8 cellular contexts compared by ENCODE assay signal in genomic region chr10:104254493-104255243, GRCh38. TPM values are rescaled to one million over a fixed set of nuclear protein-coding genes. Genes with fewer than 3 reads are reported as not detected.
DNase-seq lines count a peak whose midpoint lies in the region; ATAC-seq and TF ChIP-seq lines count a peak whose summit lies in the region.

Gene GSTO1, plus strand, starts transcription at chr10:104254892. Its CDS starts 37 bp downstream, at chr10:104254929.

- CTCF ChIA-PET in CD4-positive, alpha-beta memory T cell (lab: Charles Lee; ENCODE audit: partially characterized antibody), result interaction anchor here (1.0 to 6.3 kb wide), 13 partner anchors 8 to 134 kb away, joined by 3 to 73 read pairs (median 4); partner anchors contain the start of genes CFAP43, GSTO2 and ITPRIP

- H3K4me1 ChIP-seq in CD4-positive, alpha-beta memory T cell (ENCODE audit: insufficient read depth, low read length), result peaks cover 46% of the 10 kb centered on the region
- peaks cover 51% of the 10 kb centered on the region for H3K4me1 ChIP-seq in vagina

- H3K27me3 Mint-ChIP-seq in CD4-positive, alpha-beta memory T cell, result peaks cover 0 to 2% of the 10 kb centered on the region in 2 donors
- peaks cover 12% of the 10 kb centered on the region for H3K27me3 Mint-ChIP-seq in activated naive CD8-positive, alpha-beta T cell treated with anti-CD3 and anti-CD28 coated beads for 36 hours

- TF ChIP-seq CTCF in vagina (IDR thresholded peaks at IDR 0.05), result no peak

- no peaks in the 10 kb centered on the region for H3K9me3 Mint-ChIP-seq in CD4-positive, alpha-beta memory T cell
- peaks cover 5% of the 10 kb centered on the region for H3K9me3 Mint-ChIP-seq in activated naive CD8-positive, alpha-beta T cell treated with anti-CD3 and anti-CD28 coated beads for 36 hours

- POLR2A ChIA-PET in CD4-positive, alpha-beta memory T cell (lab: Charles Lee; ENCODE audit: partially characterized antibody), result interaction anchor here (0.6 to 3.3 kb wide), 11 partner anchors 9 to 334 kb away, joined by 3 to 59 read pairs (median 11); partner anchors contain the start of genes CFAP43, GSTO2, ITPRIP and SFR1

- no peaks in the 10 kb centered on the region for H3K27me3 ChIP-seq in CD4-positive, alpha-beta memory T cell (ENCODE audit: insufficient read depth, low read length)
- no peaks in the 10 kb centered on the region for H3K27me3 ChIP-seq in vagina

- no peaks in the 10 kb centered on the region for H3K9me3 ChIP-seq in CD4-positive, alpha-beta memory T cell (ENCODE audit: control insufficient read depth in 1 of 2, low read length in 2 of 2)
- H3K9me3 ChIP-seq in vagina, result no peaks in the 10 kb centered on the region

- peak; percentile 73 for ATAC-seq in GM19438 (IDR thresholded peaks at IDR 0.05; ENCODE audit: low read depth, unreplicated experiment)
- peak; percentile 91 for ATAC-seq in SK-N-SH treated with all-trans-retinoic acid at 6 μM for 48 hours

- H3K27ac Mint-ChIP-seq in CD4-positive, alpha-beta memory T cell, result peak within 1 kb of the TSS; percentile 82 to 98 (median 96)
- H3K27ac Mint-ChIP-seq in activated naive CD8-positive, alpha-beta T cell treated with anti-CD3 and anti-CD28 coated beads for 36 hours, result peak within 1 kb of the TSS; percentile 91

- peaks cover 6% of the 10 kb centered on the region for H3K36me3 ChIP-seq in CD4-positive, alpha-beta memory T cell (ENCODE audit: insufficient read depth, low read length)
- peaks cover 0 to 22% of the 10 kb centered on the region in 2 donors for H3K36me3 ChIP-seq in vagina

- H3K36me3 Mint-ChIP-seq in CD4-positive, alpha-beta memory T cell, result peaks cover 8 to 28% of the 10 kb centered on the region in 2 donors
- H3K36me3 Mint-ChIP-seq in activated naive CD8-positive, alpha-beta T cell treated with anti-CD3 and anti-CD28 coated beads for 36 hours, result peaks cover 37% of the 10 kb centered on the region

- H3K4me3 ChIP-seq in CD4-positive, alpha-beta memory T cell (ENCODE audit: low read length in 2 of 2), result peak within 1 kb of the TSS; percentile 45 to 56
- peak within 1 kb of the TSS; percentile 97 to 98 for H3K4me3 ChIP-seq in vagina

- peak in 4 of 5 donors; percentile 22 to 62 (median 31) for DNase-seq in CD4-positive, alpha-beta memory T cell
- DNase-seq in HK-2 (ENCODE audit: unreplicated experiment) (peak; percentile 83), glomerular visceral epithelial cell (ENCODE audit: extremely low spot score) (peak; percentile 82), nucleus accumbens (lab: John Stamatoyannopoulos, UW) (peak in 53 of 56 donors; percentile 20 to 82 (median 60)), vagina (ENCODE audit: extremely low spot score in 2 of 2) (peak in 1 of 2 donors; percentile 89)
- peak; percentile 53 for DNase-seq in activated naive CD8-positive, alpha-beta T cell treated with anti-CD3 and anti-CD28 coated beads for 36 hours

- peak within 1 kb of the TSS; percentile 84 to 99 (median 98) for H3K4me3 Mint-ChIP-seq in CD4-positive, alpha-beta memory T cell
- H3K4me3 Mint-ChIP-seq in activated naive CD8-positive, alpha-beta T cell treated with anti-CD3 and anti-CD28 coated beads for 36 hours, result peak within 1 kb of the TSS; percentile 86

- intact Hi-C loops in CD4-positive, alpha-beta memory T cell (cut with micrococcal nuclease), result loop anchor here (1.0 kb wide), 1 partner anchor 22 kb away; the partner anchor contains the start of gene CFAP43
- intact Hi-C loops in vagina (cut with DNase I), result no loop called here

- H3K27ac ChIP-seq in CD4-positive, alpha-beta memory T cell (ENCODE audit: low read depth, low read length), result peak within 1 kb of the TSS; percentile 75
- peak within 1 kb of the TSS; percentile 98 for H3K27ac ChIP-seq in vagina

- H3K4me1 Mint-ChIP-seq in CD4-positive, alpha-beta memory T cell, result peaks cover 36 to 54% (median 44%) of the 10 kb centered on the region in 4 donors
- H3K4me1 Mint-ChIP-seq in activated naive CD8-positive, alpha-beta T cell treated with anti-CD3 and anti-CD28 coated beads for 36 hours, result peaks cover 45% of the 10 kb centered on the region

- TF ChIP-seq POLR2A in vagina (IDR thresholded peaks at IDR 0.05), result peak in 1 of 2 donors; percentile 87

TF ChIP-seq in SK-N-SH treated with all-trans-retinoic acid at 6 μM for 48 hours, 23 proteins besides CTCF, POLR2A, EP300 and RAD21:
- no peak for TF ChIP-seq CSDC2 (CRISPR knock-in tag; IDR thresholded peaks at IDR 0.05)

RNA-seq across cellular contexts. Expression of gene GSTO1, which starts in this region (rescaled TPM):
- total RNA-seq in CD4-positive, alpha-beta memory T cell, result 10 to 100 TPM; 52.8 to 54.7 TPM
- 100 to 1,000 TPM; 154 to 207 TPM for polyA plus RNA-seq in CD4-positive, alpha-beta memory T cell
- 100 to 1,000 TPM; 148 to 153 TPM for total RNA-seq in activated naive CD8-positive, alpha-beta T cell treated with anti-CD3 and anti-CD28 coated beads for 36 hours
- total RNA-seq in vagina, result 69.5 TPM
